Comparison of ENCODE assay signal across 1 cellular context in genomic region chr5:19229210-19229835, GRCh38.
A peak's percentile ranks its signal among the peaks of the same experiment; 100 is the strongest.
TF ChIP-seq lines count a peak whose summit lies in the region.

No MANE protein-coding gene starts in this region.

TF ChIP-seq in HepG2, 621 proteins besides CTCF, POLR2A, EP300 and RAD21 (continued from another document):
- TF ChIP-seq ZBTB40 (IDR thresholded peaks at IDR 0.05) (no peak), ZBTB40 (CRISPR knock-in tag; IDR thresholded peaks at IDR 0.05) (no peak), HNRNPK (IDR thresholded peaks at IDR 0.05; ENCODE audit: low read depth, low read length, poor library complexity, severe bottlenecking) (peak; percentile 65), FOXK1 (CRISPR knock-in tag; IDR thresholded peaks at IDR 0.05; ENCODE audit: borderline replicate concordance, low read depth) (no peak), ATF1 (CRISPR knock-in tag; IDR thresholded peaks at IDR 0.05) (no peak)
- TF ChIP-seq, protein P1, sequence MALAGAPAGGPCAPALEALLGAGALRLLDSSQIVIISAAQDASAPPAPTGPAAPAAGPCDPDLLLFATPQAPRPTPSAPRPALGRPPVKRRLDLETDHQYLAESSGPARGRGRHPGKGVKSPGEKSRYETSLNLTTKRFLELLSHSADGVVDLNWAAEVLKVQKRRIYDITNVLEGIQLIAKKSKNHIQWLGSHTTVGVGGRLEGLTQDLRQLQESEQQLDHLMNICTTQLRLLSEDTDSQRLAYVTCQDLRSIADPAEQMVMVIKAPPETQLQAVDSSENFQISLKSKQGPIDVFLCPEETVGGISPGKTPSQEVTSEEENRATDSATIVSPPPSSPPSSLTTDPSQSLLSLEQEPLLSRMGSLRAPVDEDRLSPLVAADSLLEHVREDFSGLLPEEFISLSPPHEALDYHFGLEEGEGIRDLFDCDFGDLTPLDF (CRISPR knock-in tag; IDR thresholded peaks at IDR 0.05): no peak
